In genomic region chr11:45941285-45941684, GRCh38 we compare ENCODE assay signal across 16 cellular contexts. TPM values are rescaled to one million over a fixed set of nuclear protein-coding genes. Genes with fewer than 3 reads are reported as not detected.
DNase-seq lines count a peak whose midpoint lies in the region; ATAC-seq and TF ChIP-seq lines count a peak whose summit lies in the region.
"Had no signal": no experiment of that assay in that cellular context is flagged by ENCODE, and none has a peak within 500 bp of the region (broad histone marks: within the 10 kb centered on the region; RNA-seq: fewer than 3 reads in every experiment).

No MANE protein-coding gene starts in this region.

- TF ChIP-seq CTCF in GM13977 (IDR thresholded peaks at IDR 0.05; ENCODE audit: extremely low read depth, insufficient read depth, missing control alignments) = no peak

- H3K9me3 Mint-ChIP-seq in activated naive CD4-positive, alpha-beta T cell treated with anti-CD3 and anti-CD28 coated beads for 36 hours = no peaks in the 10 kb centered on the region
- no peaks in the 10 kb centered on the region for H3K9me3 Mint-ChIP-seq in stimulated activated effector memory CD8-positive, alpha-beta T cell treated with anti-CD3 and anti-CD28 coated beads, Interleukin-12 subunit alpha, Interleukin-12 subunit beta, amount 100 ng/mL, for 72 hours
- H3K9me3 Mint-ChIP-seq: CD14-positive monocyte; CD8-positive, alpha-beta memory T cell; HFFc6 had no signal

- no peaks in the 10 kb centered on the region for H3K9me3 ChIP-seq in SK-N-MC (ENCODE audit: low read depth, low read length)
- H3K9me3 ChIP-seq: A549, Caco-2 had no signal

- ATAC-seq in stimulated activated effector memory CD8-positive, alpha-beta T cell treated with anti-CD3 and anti-CD28 coated beads, Interleukin-12 subunit alpha, Interleukin-12 subunit beta, amount 100 ng/mL, for 72 hours = peak; percentile 75
- no peak for ATAC-seq in GM18520 (IDR thresholded peaks at IDR 0.05; ENCODE audit: unreplicated experiment)
- ATAC-seq: A549 had no signal

- H3K27ac Mint-ChIP-seq in activated naive CD4-positive, alpha-beta T cell treated with anti-CD3 and anti-CD28 coated beads for 36 hours = peak overlapping the region; percentile 42
- peak overlapping the region; percentile 35 for H3K27ac Mint-ChIP-seq in stimulated activated effector memory CD8-positive, alpha-beta T cell treated with anti-CD3 and anti-CD28 coated beads, Interleukin-12 subunit alpha, Interleukin-12 subunit beta, amount 100 ng/mL, for 72 hours
- H3K27ac Mint-ChIP-seq: CD14-positive monocyte, HFFc6 had no signal

- H3K27me3 Mint-ChIP-seq in activated naive CD4-positive, alpha-beta T cell treated with anti-CD3 and anti-CD28 coated beads for 36 hours (ENCODE audit: low read depth) = no peaks in the 10 kb centered on the region
- H3K27me3 Mint-ChIP-seq: CD8-positive, alpha-beta memory T cell had no signal

- no peak overlapping the region for H3K4me3 ChIP-seq in SK-N-MC
- H3K4me3 ChIP-seq: A549 had no signal

- intact Hi-C loops in activated naive CD4-positive, alpha-beta T cell treated with anti-CD3 and anti-CD28 coated beads for 36 hours (cut with micrococcal nuclease) = no loop called here

- no peak overlapping the region for H3K9ac ChIP-seq in SK-N-MC (ENCODE audit: insufficient read length)

- peaks cover 15% of the 10 kb centered on the region for H3K36me3 Mint-ChIP-seq in activated naive CD4-positive, alpha-beta T cell treated with anti-CD3 and anti-CD28 coated beads for 36 hours (ENCODE audit: low read depth)
- peaks cover 76% of the 10 kb centered on the region for H3K36me3 Mint-ChIP-seq in stimulated activated effector memory CD8-positive, alpha-beta T cell treated with anti-CD3 and anti-CD28 coated beads, Interleukin-12 subunit alpha, Interleukin-12 subunit beta, amount 100 ng/mL, for 72 hours

- peaks cover 5% of the 10 kb centered on the region for H3K4me1 Mint-ChIP-seq in activated naive CD4-positive, alpha-beta T cell treated with anti-CD3 and anti-CD28 coated beads for 36 hours (ENCODE audit: low read depth)
- H3K4me1 Mint-ChIP-seq in stimulated activated effector memory CD8-positive, alpha-beta T cell treated with anti-CD3 and anti-CD28 coated beads, Interleukin-12 subunit alpha, Interleukin-12 subunit beta, amount 100 ng/mL, for 72 hours = no peaks in the 10 kb centered on the region
- H3K4me1 Mint-ChIP-seq: CD8-positive, alpha-beta memory T cell had no signal

- no peak overlapping the region for H3K4me3 Mint-ChIP-seq in activated naive CD4-positive, alpha-beta T cell treated with anti-CD3 and anti-CD28 coated beads for 36 hours
- H3K4me3 Mint-ChIP-seq in stimulated activated effector memory CD8-positive, alpha-beta T cell treated with anti-CD3 and anti-CD28 coated beads, Interleukin-12 subunit alpha, Interleukin-12 subunit beta, amount 100 ng/mL, for 72 hours = no peak overlapping the region
- H3K4me3 Mint-ChIP-seq: CD14-positive monocyte; CD8-positive, alpha-beta memory T cell; HFFc6 had no signal

- in situ Hi-C loops in GM13977 (cut with MboI; ENCODE audit: low pct_unique_long_range_greater_than_20kb, low sequenced_read_pairs, unreplicated experiment) = no loop called here

- CTCF ChIA-PET in activated naive CD4-positive, alpha-beta T cell treated with anti-CD3 and anti-CD28 coated beads for 36 hours (lab: Charles Lee) = interaction anchor here (0.6 to 1.2 kb wide), 2 partner anchors 12 to 66 kb away, joined by 3 to 5 read pairs; no protein-coding TSS in a partner anchor

- H3K27ac ChIP-seq in SK-N-MC = peak overlapping the region; percentile 57; the same call in 1 of the 2 replicates
- H3K27ac ChIP-seq: A549 had no signal

- peaks cover 17% of the 10 kb centered on the region for H3K36me3 ChIP-seq in SK-N-MC (ENCODE audit: insufficient read depth, low read length)

- DNase-seq in activated naive CD4-positive, alpha-beta T cell treated with anti-CD3 and anti-CD28 coated beads for 36 hours = peak; percentile 29
- DNase-seq in activated naive CD4-positive, alpha-beta T cell (lab: John Stamatoyannopoulos, UW) = no peak
- DNase-seq in GM13977 (ENCODE audit: low spot score) = peak; percentile 16
- no peak for DNase-seq in SK-N-MC (ENCODE audit: low read depth, low spot score)
- no peak for DNase-seq in stimulated activated effector memory CD8-positive, alpha-beta T cell treated with anti-CD3 and anti-CD28 coated beads, Interleukin-12 subunit alpha, Interleukin-12 subunit beta, amount 100 ng/mL, for 72 hours (ENCODE audit: low spot score in 2 of 2)
- no peak for DNase-seq in UCSD-AML1 (lab: John Stamatoyannopoulos, UW; ENCODE audit: unreplicated experiment)
- DNase-seq: Caco-2; CD8-positive, alpha-beta memory T cell; DND-41; GDM1; HCEC 1CT; HFFc6 had no signal

RNA-seq across cellular contexts. Expression of gene LARGE2, which starts 18.8 kb away (rescaled TPM):
- total RNA-seq in activated naive CD4-positive, alpha-beta T cell treated with anti-CD3 and anti-CD28 coated beads for 36 hours = under 1 TPM; 0.48 to 0.52 TPM
- total RNA-seq: H4, HFFc6 had no signal

RNA-seq across cellular contexts. Expression of gene PEX16, which starts 23.6 kb away (rescaled TPM):
- total RNA-seq in activated naive CD4-positive, alpha-beta T cell treated with anti-CD3 and anti-CD28 coated beads for 36 hours = 10 to 100 TPM; 28.6 to 32.5 TPM

RNA-seq across cellular contexts. Expression of gene FREY1, which starts 34.2 kb away (rescaled TPM):
- under 1 TPM; 0.32 to 0.76 TPM for total RNA-seq in activated naive CD4-positive, alpha-beta T cell treated with anti-CD3 and anti-CD28 coated beads for 36 hours
- total RNA-seq: H4 had no signal

RNA-seq across cellular contexts. Expression of gene MAPK8IP1, which starts 55.8 kb away (rescaled TPM):
- under 1 TPM; 0.22 to 0.57 TPM for total RNA-seq in activated naive CD4-positive, alpha-beta T cell treated with anti-CD3 and anti-CD28 coated beads for 36 hours

Comparison
In these comparisons a context has a peak if more than half of its experiments do, and no peak if none do; other contexts are left out.
1. DNase-seq: peak in activated naive CD4-positive, alpha-beta T cell treated with anti-CD3 and anti-CD28 coated beads for 36 hours (single experiment) and GM13977 (single experiment); none in activated naive CD4-positive, alpha-beta T cell (0 of 4), SK-N-MC (single experiment), stimulated activated effector memory CD8-positive, alpha-beta T cell treated with anti-CD3 and anti-CD28 coated beads, Interleukin-12 subunit alpha, Interleukin-12 subunit beta, amount 100 ng/mL, for 72 hours (0 of 2) and UCSD-AML1 (single experiment).